Comparison of ENCODE assay signal across 31 cellular contexts in the genomic region with DNA sequence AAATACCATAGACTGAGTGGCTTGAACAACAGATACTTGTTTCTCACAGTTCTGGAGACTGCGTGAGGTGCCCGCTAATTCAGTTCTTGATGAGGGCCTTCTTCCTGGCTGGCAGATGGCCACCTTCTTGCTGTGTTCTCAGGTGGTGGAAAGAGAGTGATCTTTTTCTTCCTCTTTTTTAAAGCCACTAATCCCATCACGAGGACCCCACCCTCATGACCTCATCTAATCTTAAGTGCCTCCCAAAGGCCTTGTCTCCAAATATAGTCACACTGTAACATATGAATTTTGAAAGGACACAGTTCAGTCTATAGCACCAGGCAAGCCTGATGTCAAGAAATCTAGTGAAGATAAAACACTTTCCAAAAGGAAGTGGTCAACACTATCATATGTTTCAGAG.
"Had no signal": no experiment of that assay in that cellular context is flagged by ENCODE, and none has a peak within 500 bp of the region (broad histone marks: within the 10 kb centered on the region; RNA-seq: fewer than 3 reads in every experiment).

No MANE protein-coding gene starts in this region.

- H3K4me3 ChIP-seq: breast epithelium, colonic mucosa, dorsolateral prefrontal cortex, esophagus muscularis mucosa, gastrocnemius medialis, sigmoid colon, smooth muscle cell, stomach, suprapubic skin, tibial nerve had no signal

- DNase-seq: activated CD4-positive, alpha-beta memory T cell treated with anti-CD3 and anti-CD28 coated beads, Interleukin-2, amount 10 ng/mL, durations not matched to agents 7 days and 5 days; activated CD4-positive, alpha-beta T cell treated with anti-CD3 and anti-CD28 coated beads, Interleukin-2, amount 10 ng/mL, durations not matched to agents 24 days and 14 days; activated CD8-positive, alpha-beta memory T cell treated with anti-CD3 and anti-CD28 coated beads, Interleukin-2, amount 50 U/mL, for 4 hours; activated naive CD4-positive, alpha-beta T cell treated with Interleukin-2 at 50 U/mL for 16 hours; activated naive CD8-positive, alpha-beta T cell treated with anti-CD3 and anti-CD28 coated beads for 36 hours; activated T-cell treated with anti-CD3 and anti-CD28 coated beads, Interleukin-2, amount 50 U/mL, for 24 hours; colonic mucosa; dorsolateral prefrontal cortex; effector memory CD8-positive, alpha-beta T cell; gastrocnemius medialis; head of caudate nucleus; left ventricle myocardium superior; mammary epithelial cell; midbrain; natural killer cell; retina; sigmoid colon; stimulated activated CD4-positive, alpha-beta T cell treated with anti-CD3 and anti-CD28 coated beads, Interleukin-15, amount 100 ng/mL, for 24 hours; stomach; T-helper 9 cell had no signal

- H3K27me3 ChIP-seq: breast epithelium, colonic mucosa, esophagus muscularis mucosa, gastrocnemius medialis, sigmoid colon, stomach, suprapubic skin, tibial nerve had no signal

- ATAC-seq: activated CD4-positive, CD25-positive, alpha-beta regulatory T cell treated with anti-CD3 and anti-CD28 coated beads, Interleukin-2, amount 50 U/mL, for 24 hours; activated T-helper 17 cell treated with anti-CD3 and anti-CD28 coated beads, Interleukin-2, amount 50 U/mL, for 72 hours; effector memory CD8-positive, alpha-beta T cell; gastrocnemius medialis; left ventricle myocardium superior; natural killer cell; stimulated activated memory B cell treated with anti-CD40 and anti-IgM and Interleukin-4, amounts not matched to agents 10 μg/mL and 1 μg/mL and 100 μg/mL, for 72 hours had no signal

- H3K27me3 Mint-ChIP-seq: activated CD4-positive, alpha-beta memory T cell treated with anti-CD3 and anti-CD28 coated beads, Interleukin-2, amount 10 ng/mL, durations not matched to agents 7 days and 5 days; activated CD4-positive, alpha-beta T cell treated with anti-CD3 and anti-CD28 coated beads, Interleukin-2, amount 10 ng/mL, durations not matched to agents 24 days and 14 days; activated naive CD8-positive, alpha-beta T cell treated with anti-CD3 and anti-CD28 coated beads for 36 hours; activated T-helper 17 cell treated with anti-CD3 and anti-CD28 coated beads, Interleukin-2, amount 50 U/mL, for 72 hours; central memory CD8-positive, alpha-beta T cell; effector memory CD8-positive, alpha-beta T cell; progenitor cell of endocrine pancreas; stimulated activated memory B cell treated with anti-CD40 and anti-IgM and Interleukin-4, amounts not matched to agents 10 μg/mL and 1 μg/mL and 100 μg/mL, for 72 hours had no signal

- H3K27ac ChIP-seq: breast epithelium, colonic mucosa, dorsolateral prefrontal cortex, esophagus muscularis mucosa, gastrocnemius medialis, sigmoid colon, stomach, suprapubic skin, tibial nerve, VCaP had no signal

- H3K4me2 ChIP-seq: smooth muscle cell had no signal

- H3K9me3 Mint-ChIP-seq: activated CD4-positive, alpha-beta memory T cell treated with anti-CD3 and anti-CD28 coated beads, Interleukin-2, amount 10 ng/mL, durations not matched to agents 7 days and 5 days; activated naive CD8-positive, alpha-beta T cell treated with anti-CD3 and anti-CD28 coated beads for 36 hours; activated T-cell treated with anti-CD3 and anti-CD28 coated beads, Interleukin-2, amount 50 U/mL, for 24 hours; activated T-helper 17 cell treated with anti-CD3 and anti-CD28 coated beads, Interleukin-2, amount 50 U/mL, for 72 hours; central memory CD8-positive, alpha-beta T cell; natural killer cell had no signal

- H3K9me3 ChIP-seq: breast epithelium, colonic mucosa, esophagus muscularis mucosa, gastrocnemius medialis, sigmoid colon, stomach, suprapubic skin, tibial nerve had no signal

- H3K4me3 Mint-ChIP-seq: activated CD4-positive, alpha-beta memory T cell treated with anti-CD3 and anti-CD28 coated beads, Interleukin-2, amount 10 ng/mL, durations not matched to agents 7 days and 5 days; activated CD4-positive, alpha-beta T cell treated with anti-CD3 and anti-CD28 coated beads, Interleukin-2, amount 10 ng/mL, durations not matched to agents 24 days and 14 days; activated naive CD8-positive, alpha-beta T cell treated with anti-CD3 and anti-CD28 coated beads for 36 hours; activated T-cell treated with anti-CD3 and anti-CD28 coated beads, Interleukin-2, amount 50 U/mL, for 24 hours; activated T-helper 17 cell treated with anti-CD3 and anti-CD28 coated beads, Interleukin-2, amount 50 U/mL, for 72 hours; central memory CD8-positive, alpha-beta T cell; effector memory CD8-positive, alpha-beta T cell; natural killer cell; stimulated activated memory B cell treated with anti-CD40 and anti-IgM and Interleukin-4, amounts not matched to agents 10 μg/mL and 1 μg/mL and 100 μg/mL, for 72 hours had no signal

- H3K27ac Mint-ChIP-seq: activated CD4-positive, alpha-beta memory T cell treated with anti-CD3 and anti-CD28 coated beads, Interleukin-2, amount 10 ng/mL, durations not matched to agents 7 days and 5 days; activated CD4-positive, alpha-beta T cell treated with anti-CD3 and anti-CD28 coated beads, Interleukin-2, amount 10 ng/mL, durations not matched to agents 24 days and 14 days; activated naive CD8-positive, alpha-beta T cell treated with anti-CD3 and anti-CD28 coated beads for 36 hours; activated T-cell treated with anti-CD3 and anti-CD28 coated beads, Interleukin-2, amount 50 U/mL, for 24 hours; activated T-helper 17 cell treated with anti-CD3 and anti-CD28 coated beads, Interleukin-2, amount 50 U/mL, for 72 hours; natural killer cell; progenitor cell of endocrine pancreas; stimulated activated memory B cell treated with anti-CD40 and anti-IgM and Interleukin-4, amounts not matched to agents 10 μg/mL and 1 μg/mL and 100 μg/mL, for 72 hours had no signal

- H3K36me3 Mint-ChIP-seq: natural killer cell had no signal

- H3K4me1 ChIP-seq: breast epithelium, colonic mucosa, esophagus muscularis mucosa, sigmoid colon, suprapubic skin had no signal

- H3K36me3 ChIP-seq: colonic mucosa had no signal

- H3K4me1 Mint-ChIP-seq: activated T-helper 17 cell treated with anti-CD3 and anti-CD28 coated beads, Interleukin-2, amount 50 U/mL, for 72 hours; stimulated activated memory B cell treated with anti-CD40 and anti-IgM and Interleukin-4, amounts not matched to agents 10 μg/mL and 1 μg/mL and 100 μg/mL, for 72 hours had no signal
